Comparison of ENCODE assay signal across 1 cellular context in genomic region chr22:50612715-50613221, GRCh38.
A peak's percentile ranks its signal among the peaks of the same experiment; 100 is the strongest.
TF ChIP-seq lines count a peak whose summit lies in the region.

No MANE protein-coding gene starts in this region.

TF ChIP-seq in K562, 482 proteins besides CTCF, POLR2A, EP300 and RAD21 (continued from another document):
- TF ChIP-seq, protein P1, sequence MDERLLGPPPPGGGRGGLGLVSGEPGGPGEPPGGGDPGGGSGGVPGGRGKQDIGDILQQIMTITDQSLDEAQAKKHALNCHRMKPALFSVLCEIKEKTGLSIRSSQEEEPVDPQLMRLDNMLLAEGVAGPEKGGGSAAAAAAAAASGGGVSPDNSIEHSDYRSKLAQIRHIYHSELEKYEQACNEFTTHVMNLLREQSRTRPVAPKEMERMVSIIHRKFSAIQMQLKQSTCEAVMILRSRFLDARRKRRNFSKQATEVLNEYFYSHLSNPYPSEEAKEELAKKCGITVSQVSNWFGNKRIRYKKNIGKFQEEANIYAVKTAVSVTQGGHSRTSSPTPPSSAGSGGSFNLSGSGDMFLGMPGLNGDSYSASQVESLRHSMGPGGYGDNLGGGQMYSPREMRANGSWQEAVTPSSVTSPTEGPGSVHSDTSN (CRISPR knock-in tag; IDR thresholded peaks at IDR 0.05; ENCODE audit: low read depth), result no peak
- TF ChIP-seq, protein P1 (tag; conservative IDR thresholded peaks at IDR 0.05; ENCODE audit: low read depth), result no peak
- TF ChIP-seq CEBPB (tag; IDR thresholded peaks at IDR 0.05) (no peak), ZNF23 (CRISPR knock-in tag; IDR thresholded peaks at IDR 0.05) (no peak), ZNF146 (CRISPR knock-in tag; IDR thresholded peaks at IDR 0.05; ENCODE audit: unreplicated experiment) (no peak), MED1 (CRISPR knock-in tag; IDR thresholded peaks at IDR 0.05; ENCODE audit: borderline replicate concordance) (no peak), CXXC5 (CRISPR knock-in tag; IDR thresholded peaks at IDR 0.05) (0 out of 2 replicates have a peak, but pooled peaks have one; percentile 15), CCAR2 (IDR thresholded peaks at IDR 0.05; ENCODE audit: low read depth, low read length) (no peak)
- TF ChIP-seq, protein P2, sequence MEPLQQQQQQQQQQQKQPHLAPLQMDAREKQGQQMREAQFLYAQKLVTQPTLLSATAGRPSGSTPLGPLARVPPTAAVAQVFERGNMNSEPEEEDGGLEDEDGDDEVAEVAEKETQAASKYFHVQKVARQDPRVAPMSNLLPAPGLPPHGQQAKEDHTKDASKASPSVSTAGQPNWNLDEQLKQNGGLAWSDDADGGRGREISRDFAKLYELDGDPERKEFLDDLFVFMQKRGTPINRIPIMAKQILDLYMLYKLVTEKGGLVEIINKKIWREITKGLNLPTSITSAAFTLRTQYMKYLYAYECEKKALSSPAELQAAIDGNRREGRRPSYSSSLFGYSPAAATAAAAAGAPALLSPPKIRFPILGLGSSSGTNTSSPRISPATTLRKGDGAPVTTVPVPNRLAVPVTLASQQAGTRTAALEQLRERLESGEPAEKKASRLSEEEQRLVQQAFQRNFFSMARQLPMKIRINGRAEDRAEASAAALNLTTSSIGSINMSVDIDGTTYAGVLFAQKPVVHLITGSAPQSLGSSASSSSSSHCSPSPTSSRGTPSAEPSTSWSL (CRISPR knock-in tag; IDR thresholded peaks at IDR 0.05; ENCODE audit: borderline replicate concordance), result no peak
